8 cellular contexts compared by ENCODE assay signal in genomic region chr10:72215611-72216549, GRCh38. TPM values are rescaled to one million over a fixed set of nuclear protein-coding genes. Genes with fewer than 3 reads are reported as not detected.
DNase-seq lines count a peak whose midpoint lies in the region; ATAC-seq, FAIRE-seq and TF ChIP-seq lines count a peak whose summit lies in the region.

Gene ANAPC16 (plus strand): TSS chr10:72216012. CDS start chr10:72223915, 7,903 bp downstream.
A gene with protein sequence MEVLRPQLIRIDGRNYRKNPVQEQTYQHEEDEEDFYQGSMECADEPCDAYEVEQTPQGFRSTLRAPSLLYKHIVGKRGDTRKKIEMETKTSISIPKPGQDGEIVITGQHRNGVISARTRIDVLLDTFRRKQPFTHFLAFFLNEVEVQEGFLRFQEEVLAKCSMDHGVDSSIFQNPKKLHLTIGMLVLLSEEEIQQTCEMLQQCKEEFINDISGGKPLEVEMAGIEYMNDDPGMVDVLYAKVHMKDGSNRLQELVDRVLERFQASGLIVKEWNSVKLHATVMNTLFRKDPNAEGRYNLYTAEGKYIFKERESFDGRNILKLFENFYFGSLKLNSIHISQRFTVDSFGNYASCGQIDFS (minus strand): TSS chr10:72216276. CDS start chr10:72213298, 2,978 bp downstream.

- H3K27me3 ChIP-seq in HepG2 (ENCODE audit: control insufficient read depth in 1 of 2, insufficient read depth in 2 of 2, low read length in 2 of 2), result no peaks in the 10 kb centered on the region

- peak within 1 kb of the TSS; percentile 97 for H3K9ac ChIP-seq in HepG2 (ENCODE audit: insufficient read depth, low read depth, low read length)

- H3K27ac ChIP-seq in HepG2 (ENCODE audit: extremely low read length, insufficient read depth, low read length), result peak within 1 kb of the TSS; percentile 99

- no peaks in the 10 kb centered on the region for H3K9me3 ChIP-seq in HepG2 (ENCODE audit: low read length)

- peaks cover 4% of the 10 kb centered on the region; the same call in 1 of the 2 replicates for H4K20me1 ChIP-seq in HepG2 (ENCODE audit: insufficient read depth, low read length)

- peaks cover 28% of the 10 kb centered on the region for H3K36me3 Mint-ChIP-seq in activated CD4-positive, alpha-beta memory T cell treated with anti-CD3 and anti-CD28 coated beads for 36 hours

- TSS peak; percentile 86 for BruUV-seq in HepG2 (replicated peaks; lab: Mats Ljungman, UMichigan)

- peak; percentile 27; the same call in 1 of the 2 replicates for TF ChIP-seq CTCF in HepG2 (CRISPR knock-in tag; IDR thresholded peaks at IDR 0.05)

- peak within 1 kb of the TSS; percentile 48 for H2AFZ ChIP-seq in HepG2 (ENCODE audit: low read length)

- peak; percentile 44; the same call in 1 of the 2 replicates for TF ChIP-seq RAD21 in HepG2 (CRISPR knock-in tag; IDR thresholded peaks at IDR 0.05)

- peak within 1 kb of the TSS; percentile 95 for H3K4me3 Mint-ChIP-seq in activated CD4-positive, alpha-beta memory T cell treated with anti-CD3 and anti-CD28 coated beads for 36 hours

- H3K4me2 ChIP-seq in HepG2 (ENCODE audit: low read depth, low read length), result peak within 1 kb of the TSS; percentile 95

- 1% methylated on average over 54 of the region's 64 CpGs for WGBS in HepG2 (ENCODE audit: low lambda C conversion rate)

- H3K4me1 ChIP-seq in HepG2 (ENCODE audit: insufficient read depth, low read length), result peaks cover 54% of the 10 kb centered on the region

- peaks cover 4 to 8% of the 10 kb centered on the region in 2 experiments; a peak in 4 of 5 replicates for H3K36me3 ChIP-seq in HepG2 (replicated peaks in 1 of 2; ENCODE audit: control insufficient read depth in 1 of 2, insufficient read depth in 2 of 2, low read length in 2 of 2)

- in situ Hi-C loops in HepG2 (cut with HindIII; ENCODE audit: extremely low pct_ligation_motif_present, low pct_unique_long_range_greater_than_20kb), result no loop called here

- peak; percentile 31 to 61; a peak in 2 of 4 replicates for TF ChIP-seq EP300 in HepG2 (IDR thresholded peaks at IDR 0.05; ENCODE audit: low read depth in 2 of 2, low read length in 2 of 2)
- peak; percentile 43; the same call in 1 of the 2 replicates for TF ChIP-seq EP300 in HepG2 (CRISPR knock-in tag; IDR thresholded peaks at IDR 0.05; ENCODE audit: borderline replicate concordance)

- peak within 1 kb of the TSS; percentile 82 to 98 (median 83) for H3K4me3 ChIP-seq in HepG2 (replicated peaks in 1 of 3; ENCODE audit: insufficient read depth in 1 of 3, low read depth in 2 of 3, low read length in 3 of 3)

- H3K9me3 Mint-ChIP-seq in activated CD4-positive, alpha-beta memory T cell treated with anti-CD3 and anti-CD28 coated beads for 36 hours, result no peaks in the 10 kb centered on the region

- DNase-seq in CD1c-positive myeloid dendritic cell (ENCODE audit: extremely low spot score) (peak; percentile 94), HK-2 (ENCODE audit: unreplicated experiment) (peak; percentile 98), NCI-H82 treated with DMSO at 0.1 percent for 48 hours (lab: John Stamatoyannopoulos, UW; ENCODE audit: unreplicated experiment) (peak; percentile 65), dermis microvascular lymphatic vessel endothelial cell (ENCODE audit: low read depth in 2 of 2) (peak; percentile 79 to 91), HepG2 (ENCODE audit: low spot score) (peak; percentile 85)
- DNase-seq in activated CD4-positive, alpha-beta memory T cell treated with anti-CD3 and anti-CD28 coated beads for 36 hours, result peak; percentile 96
- peak; percentile 93 for DNase-seq in stimulated activated CD4-positive, alpha-beta T cell treated with anti-CD3 and anti-CD28 coated beads, Interleukin-2, amount 100 ng/mL, for 48 hours

- FAIRE-seq in HepG2 (lab: Jason Lieb, UNC), result peak; percentile 87

- H3K4me1 Mint-ChIP-seq in activated CD4-positive, alpha-beta memory T cell treated with anti-CD3 and anti-CD28 coated beads for 36 hours (ENCODE audit: low read depth), result peaks cover 54% of the 10 kb centered on the region

- TF ChIP-seq POLR2A in HepG2 (IDR thresholded peaks at IDR 0.05; ENCODE audit: insufficient read depth in 1 of 2, low read depth in 2 of 2, low read length in 2 of 2), result peak; percentile 94 to 96

- intact Hi-C loops in activated CD4-positive, alpha-beta memory T cell treated with anti-CD3 and anti-CD28 coated beads for 36 hours (cut with micrococcal nuclease), result loop anchor here (1.0 kb wide), 2 partner anchors 57 to 128 kb away; partner anchors contain the start of genes DDIT4 and SPOCK2
- intact Hi-C loops in HepG2 (cut with micrococcal nuclease; ENCODE audit: unreplicated experiment), result loop anchor here (2.0 to 10.0 kb wide), 2 partner anchors 45 to 261 kb away; no protein-coding TSS in a partner anchor

- CTCF ChIA-PET in activated CD4-positive, alpha-beta memory T cell treated with anti-CD3 and anti-CD28 coated beads for 36 hours (lab: Charles Lee), result interaction anchor here (0.6 to 3.0 kb wide), 14 partner anchors 11 to 319 kb away, joined by 3 to 11 read pairs (median 3); partner anchors contain the start of gene SPOCK2
- CTCF ChIA-PET in HepG2 (lab: Yijun Ruan, JAX; ENCODE audit: low intra/inter-chr PET ratio, low total read pairs), result no interaction called here

- peaks cover 42% of the 10 kb centered on the region for H3K79me2 ChIP-seq in HepG2 (ENCODE audit: insufficient read depth, low read length)

- ATAC-seq in GM19438 (IDR thresholded peaks at IDR 0.05; ENCODE audit: low read depth, unreplicated experiment) (peak; percentile 75), HepG2 (peak; percentile 93)

- POLR2A ChIA-PET in activated CD4-positive, alpha-beta memory T cell treated with anti-CD3 and anti-CD28 coated beads for 36 hours (lab: Charles Lee), result interaction anchor here (0.8 to 4.9 kb wide), 19 partner anchors 20 to 880 kb away, joined by 3 to 31 read pairs (median 4); partner anchors contain the start of genes DDIT4 and SPOCK2
- POLR2A ChIA-PET in HepG2 (lab: Yijun Ruan, JAX), result interaction anchor here (0.6 to 3.8 kb wide), 29 partner anchors 10 to 739 kb away, joined by 3 to 47 read pairs (median 4); partner anchors contain the start of genes DDIT4, DNAJB12, PLA2G12B and PSAP

- H3K27ac Mint-ChIP-seq in activated CD4-positive, alpha-beta memory T cell treated with anti-CD3 and anti-CD28 coated beads for 36 hours, result peak within 1 kb of the TSS; percentile 98

- H3K27me3 Mint-ChIP-seq in activated CD4-positive, alpha-beta memory T cell treated with anti-CD3 and anti-CD28 coated beads for 36 hours, result no peaks in the 10 kb centered on the region

RNA-seq across cellular contexts. Expression of gene ANAPC16, which starts in this region (rescaled TPM):
- 100 to 1,000 TPM; 119 to 122 TPM for total RNA-seq in activated CD4-positive, alpha-beta memory T cell treated with anti-CD3 and anti-CD28 coated beads for 36 hours
- total RNA-seq in dermis microvascular lymphatic vessel endothelial cell (43.3 and 69.7 TPM in 2 replicates), HepG2 (2016; rRNA removed; fragmentation: Illumina TruSeq; extraction: Trizol) (74.8 and 95.6 TPM in 2 replicates)
- 91.2 and 103 TPM in 2 replicates for total RNA-seq in HepG2 (2016; cell fraction: cytosol; rRNA removed; fragmentation: Illumina TruSeq; extraction: Trizol; ENCODE audit: low read depth)
- total RNA-seq in HepG2 (2016; cell fraction: insoluble cytoplasmic fraction; rRNA removed; fragmentation: Illumina TruSeq; extraction: Trizol), result 76.8 and 94.9 TPM in 2 replicates
- 149 and 166 TPM in 2 replicates for total RNA-seq in HepG2 (2016; cell fraction: membrane; rRNA removed; fragmentation: Illumina TruSeq; extraction: Trizol)
- 25.8 and 31.4 TPM in 2 replicates for total RNA-seq in HepG2 (2016; cell fraction: nucleus; rRNA removed; fragmentation: Illumina TruSeq; extraction: Trizol)
- polyA plus RNA-seq in HepG2 (2011; rRNA removed), result 70.4 and 89.4 TPM in 2 replicates
- 49.3 and 62.9 TPM in 2 replicates for polyA plus RNA-seq in HepG2 (2011; cell fraction: cytosol; rRNA removed)
- 10.9 and 14.2 TPM in 2 replicates for polyA plus RNA-seq in HepG2 (2011; cell fraction: nucleus; rRNA removed)
- 59.2 and 62.8 TPM in 2 replicates for polyA plus RNA-seq in HepG2 (2012)
- polyA plus RNA-seq in HepG2 (2016; cell fraction: cytosol; fragmentation: Illumina TruSeq; extraction: Trizol; ENCODE audit: low read depth), result 138 and 184 TPM in 2 replicates
- polyA plus RNA-seq in HepG2 (2016; cell fraction: insoluble cytoplasmic fraction; fragmentation: Illumina TruSeq; extraction: Trizol; ENCODE audit: low read depth), result 106 and 114 TPM in 2 replicates
- 159 and 184 TPM in 2 replicates for polyA plus RNA-seq in HepG2 (2016; cell fraction: membrane; fragmentation: Illumina TruSeq; extraction: Trizol; ENCODE audit: low read depth)
- 52.6 and 58.6 TPM in 2 replicates for polyA plus RNA-seq in HepG2 (2016; cell fraction: nucleus; fragmentation: Illumina TruSeq; extraction: Trizol; ENCODE audit: insufficient read depth, low read depth)
- 27.8 and 41.1 TPM in 2 replicates for polyA minus RNA-seq in HepG2 (2011; rRNA and poly(A)+ RNA removed; ENCODE audit: low replicate concordance)
- 13.3 and 15.2 TPM in 2 replicates for polyA minus RNA-seq in HepG2 (2011; cell fraction: cytosol; rRNA and poly(A)+ RNA removed)
- 9.3 and 13.2 TPM in 2 replicates for polyA minus RNA-seq in HepG2 (2011; cell fraction: nucleus; rRNA and poly(A)+ RNA removed)

RNA-seq across cellular contexts. Expression of the second gene that starts in this region (rescaled TPM):
- total RNA-seq in activated CD4-positive, alpha-beta memory T cell treated with anti-CD3 and anti-CD28 coated beads for 36 hours, result 10 to 100 TPM; 50.9 to 52.5 TPM
- total RNA-seq in dermis microvascular lymphatic vessel endothelial cell (23.5 and 26.2 TPM in 2 replicates), HepG2 (2016; rRNA removed; fragmentation: Illumina TruSeq; extraction: Trizol) (30.1 and 51.0 TPM in 2 replicates)
- total RNA-seq in HepG2 (2016; cell fraction: cytosol; rRNA removed; fragmentation: Illumina TruSeq; extraction: Trizol; ENCODE audit: low read depth), result 5.7 and 7.9 TPM in 2 replicates
- 31.9 and 52.7 TPM in 2 replicates for total RNA-seq in HepG2 (2016; cell fraction: insoluble cytoplasmic fraction; rRNA removed; fragmentation: Illumina TruSeq; extraction: Trizol)
- total RNA-seq in HepG2 (2016; cell fraction: membrane; rRNA removed; fragmentation: Illumina TruSeq; extraction: Trizol), result 8.5 and 11.2 TPM in 2 replicates
- total RNA-seq in HepG2 (2016; cell fraction: nucleus; rRNA removed; fragmentation: Illumina TruSeq; extraction: Trizol), result 19.7 and 20.4 TPM in 2 replicates
- polyA plus RNA-seq in HepG2 (2011; rRNA removed), result 16.6 and 21.6 TPM in 2 replicates
- polyA plus RNA-seq in HepG2 (2011; cell fraction: cytosol; rRNA removed), result 12.4 and 18.1 TPM in 2 replicates
- 7.4 and 10.0 TPM in 2 replicates for polyA plus RNA-seq in HepG2 (2011; cell fraction: nucleus; rRNA removed)
- polyA plus RNA-seq in HepG2 (2012), result 23.8 and 25.1 TPM in 2 replicates
- polyA plus RNA-seq in HepG2 (2016; cell fraction: cytosol; fragmentation: Illumina TruSeq; extraction: Trizol; ENCODE audit: low read depth), result 2.5 and 3.4 TPM in 2 replicates
- polyA plus RNA-seq in HepG2 (2016; cell fraction: insoluble cytoplasmic fraction; fragmentation: Illumina TruSeq; extraction: Trizol; ENCODE audit: low read depth), result 47.4 and 47.8 TPM in 2 replicates
- 5.9 and 6.9 TPM in 2 replicates for polyA plus RNA-seq in HepG2 (2016; cell fraction: membrane; fragmentation: Illumina TruSeq; extraction: Trizol; ENCODE audit: low read depth)
- 22.3 and 27.0 TPM in 2 replicates for polyA plus RNA-seq in HepG2 (2016; cell fraction: nucleus; fragmentation: Illumina TruSeq; extraction: Trizol; ENCODE audit: insufficient read depth, low read depth)
- 21.8 and 33.7 TPM in 2 replicates for polyA minus RNA-seq in HepG2 (2011; rRNA and poly(A)+ RNA removed; ENCODE audit: low replicate concordance)
- 16.5 and 21.2 TPM in 2 replicates for polyA minus RNA-seq in HepG2 (2011; cell fraction: cytosol; rRNA and poly(A)+ RNA removed)
- 25.8 and 32.3 TPM in 2 replicates for polyA minus RNA-seq in HepG2 (2011; cell fraction: nucleus; rRNA and poly(A)+ RNA removed)

Comparison
In these comparisons a context has a peak if more than half of its experiments do, and no peak if none do; other contexts are left out.
1. Peak in every context shown above with its lines: DNase-seq, ATAC-seq, H3K4me3 ChIP-seq and H3K27ac ChIP-seq.